ENCODE assay signal across 25 cellular contexts in the genomic region with DNA sequence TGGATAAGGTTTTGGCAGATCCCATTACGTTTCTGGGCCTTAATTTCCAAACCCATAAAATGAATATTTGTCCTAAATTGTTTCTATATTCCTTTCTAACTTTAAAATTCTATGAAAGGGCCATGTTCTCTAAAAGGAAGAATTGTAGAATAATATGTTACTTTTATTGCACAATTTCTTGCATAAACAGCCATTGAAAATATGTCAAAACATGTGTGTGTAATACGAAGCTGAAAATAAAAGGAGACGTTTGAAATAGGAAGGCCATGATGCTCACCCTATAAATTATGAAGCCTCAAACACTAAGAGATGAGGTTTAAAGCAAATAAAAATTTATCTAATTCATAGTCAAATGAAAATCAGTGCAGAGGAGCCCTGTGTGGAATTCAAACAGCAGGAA.
"Had no signal": no experiment of that assay in that cellular context is flagged by ENCODE, and none has a peak within 500 bp of the region (broad histone marks: within the 10 kb centered on the region; RNA-seq: fewer than 3 reads in every experiment).

No MANE protein-coding gene starts in this region.

- ATAC-seq: effector memory CD8-positive, alpha-beta T cell; gastrocnemius medialis; heart right ventricle; left cardiac atrium; left lung; left ventricle myocardium superior; lower lobe of right lung; mucosa of descending colon; naive thymus-derived CD8-positive, alpha-beta T cell had no signal

- H3K27me3 ChIP-seq: colonic mucosa, esophagus muscularis mucosa, gastrocnemius medialis, heart right ventricle, left lung had no signal

- DNase-seq: colonic mucosa; cortex of kidney; effector CD8-positive, alpha-beta T cell; effector memory CD8-positive, alpha-beta T cell; endodermal cell; foreskin melanocyte; gastrocnemius medialis; glutamatergic neuron; head of caudate nucleus; heart right ventricle; hippocampal formation; left cardiac atrium; left lung; left ventricle myocardium superior; lower lobe of right lung; mesenchymal stem cell; mucosa of descending colon; naive B cell; naive thymus-derived CD8-positive, alpha-beta T cell had no signal

- H3K4me3 ChIP-seq: colonic mucosa, esophagus muscularis mucosa, gastrocnemius medialis, heart right ventricle, left lung, lower lobe of right lung, mucosa of descending colon had no signal

- H3K9me3 ChIP-seq: colonic mucosa, esophagus muscularis mucosa, gastrocnemius medialis, heart right ventricle, left lung, lower lobe of right lung, mucosa of descending colon had no signal

- H3K4me3 Mint-ChIP-seq: dendritic cell treated with granulocyte-macrophage colony-stimulating factor and Interleukin-4, amounts not matched to agents 40 ng/mL and 50 ng/mL, for 4 days; effector memory CD8-positive, alpha-beta T cell; endodermal cell; mesothelial cell of epicardium; naive B cell; naive thymus-derived CD8-positive, alpha-beta T cell had no signal

- H3K36me3 ChIP-seq: colonic mucosa, esophagus muscularis mucosa, gastrocnemius medialis, heart right ventricle, left lung, lower lobe of right lung had no signal

- H3K4me1 ChIP-seq: colonic mucosa, esophagus muscularis mucosa, heart right ventricle, left lung, lower lobe of right lung had no signal

- H3K27me3 Mint-ChIP-seq: dendritic cell treated with granulocyte-macrophage colony-stimulating factor and Interleukin-4, amounts not matched to agents 40 ng/mL and 50 ng/mL, for 4 days; effector memory CD8-positive, alpha-beta T cell; naive B cell; naive thymus-derived CD8-positive, alpha-beta T cell had no signal

- FAIRE-seq: endothelial cell of umbilical vein, islet of Langerhans, keratinocyte had no signal

- H3K4me1 Mint-ChIP-seq: endodermal cell; naive B cell; naive thymus-derived CD8-positive, alpha-beta T cell had no signal

- H3K27ac ChIP-seq: colonic mucosa, esophagus muscularis mucosa, gastrocnemius medialis, heart right ventricle, left lung, lower lobe of right lung had no signal

- H3K9me3 Mint-ChIP-seq: endodermal cell, mesothelial cell of epicardium had no signal

- H3K27ac Mint-ChIP-seq: dendritic cell treated with granulocyte-macrophage colony-stimulating factor and Interleukin-4, amounts not matched to agents 40 ng/mL and 50 ng/mL, for 4 days; effector memory CD8-positive, alpha-beta T cell; endodermal cell; mesothelial cell of epicardium; naive B cell; naive thymus-derived CD8-positive, alpha-beta T cell had no signal

- H3K36me3 Mint-ChIP-seq: mesothelial cell of epicardium; naive B cell; naive thymus-derived CD8-positive, alpha-beta T cell had no signal
